Comparison of ENCODE assay signal across 2 cellular contexts in genomic region chr1:109151591-109151990, GRCh38.
A peak's percentile ranks its signal among the peaks of the same experiment; 100 is the strongest.
TF ChIP-seq lines count a peak whose summit lies in the region.

No MANE protein-coding gene starts in this region.

TF ChIP-seq in K562, 482 proteins besides CTCF, POLR2A, EP300 and RAD21:
- no peak for TF ChIP-seq ZNF445 (CRISPR knock-in tag; IDR thresholded peaks at IDR 0.05; ENCODE audit: low read depth)
- no peak for TF ChIP-seq ATF4 (CRISPR knock-in tag; IDR thresholded peaks at IDR 0.05)
- TF ChIP-seq, protein P1, sequence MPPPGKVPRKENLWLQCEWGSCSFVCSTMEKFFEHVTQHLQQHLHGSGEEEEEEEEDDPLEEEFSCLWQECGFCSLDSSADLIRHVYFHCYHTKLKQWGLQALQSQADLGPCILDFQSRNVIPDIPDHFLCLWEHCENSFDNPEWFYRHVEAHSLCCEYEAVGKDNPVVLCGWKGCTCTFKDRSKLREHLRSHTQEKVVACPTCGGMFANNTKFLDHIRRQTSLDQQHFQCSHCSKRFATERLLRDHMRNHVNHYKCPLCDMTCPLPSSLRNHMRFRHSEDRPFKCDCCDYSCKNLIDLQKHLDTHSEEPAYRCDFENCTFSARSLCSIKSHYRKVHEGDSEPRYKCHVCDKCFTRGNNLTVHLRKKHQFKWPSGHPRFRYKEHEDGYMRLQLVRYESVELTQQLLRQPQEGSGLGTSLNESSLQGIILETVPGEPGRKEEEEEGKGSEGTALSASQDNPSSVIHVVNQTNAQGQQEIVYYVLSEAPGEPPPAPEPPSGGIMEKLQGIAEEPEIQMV (tag; conservative IDR thresholded peaks at IDR 0.05; ENCODE audit: low read depth) = 0 out of 2 replicates have a peak, but pooled peaks have one; percentile 5

TF ChIP-seq in HepG2, 621 proteins besides CTCF, POLR2A, EP300 and RAD21:
- TF ChIP-seq FOXA1 (IDR thresholded peaks at IDR 0.05) = no peak
- TF ChIP-seq FOXA1 (CRISPR knock-in tag; IDR thresholded peaks at IDR 0.05) = no peak
- 0 out of 2 replicates have a peak, but pooled peaks have one; percentile 37 for TF ChIP-seq ZFP82 (CRISPR knock-in tag; IDR thresholded peaks at IDR 0.05; ENCODE audit: borderline replicate concordance)
- TF ChIP-seq REL (CRISPR knock-in tag; conservative IDR thresholded peaks at IDR 0.05) = no peak
- TF ChIP-seq ZNF770 (CRISPR knock-in tag; IDR thresholded peaks at IDR 0.05) = peak; percentile 65
- TF ChIP-seq, protein P2, sequence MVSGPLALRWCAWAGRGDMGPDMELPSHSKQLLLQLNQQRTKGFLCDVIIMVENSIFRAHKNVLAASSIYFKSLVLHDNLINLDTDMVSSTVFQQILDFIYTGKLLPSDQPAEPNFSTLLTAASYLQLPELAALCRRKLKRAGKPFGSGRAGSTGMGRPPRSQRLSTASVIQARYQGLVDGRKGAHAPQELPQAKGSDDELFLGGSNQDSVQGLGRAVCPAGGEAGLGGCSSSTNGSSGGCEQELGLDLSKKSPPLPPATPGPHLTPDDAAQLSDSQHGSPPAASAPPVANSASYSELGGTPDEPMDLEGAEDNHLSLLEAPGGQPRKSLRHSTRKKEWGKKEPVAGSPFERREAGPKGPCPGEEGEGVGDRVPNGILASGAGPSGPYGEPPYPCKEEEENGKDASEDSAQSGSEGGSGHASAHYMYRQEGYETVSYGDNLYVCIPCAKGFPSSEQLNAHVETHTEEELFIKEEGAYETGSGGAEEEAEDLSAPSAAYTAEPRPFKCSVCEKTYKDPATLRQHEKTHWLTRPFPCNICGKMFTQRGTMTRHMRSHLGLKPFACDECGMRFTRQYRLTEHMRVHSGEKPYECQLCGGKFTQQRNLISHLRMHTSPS (CRISPR knock-in tag; IDR thresholded peaks at IDR 0.05; ENCODE audit: low read depth) = no peak
- TF ChIP-seq FOXA3 (CRISPR knock-in tag; IDR thresholded peaks at IDR 0.05) = 0 out of 2 replicates have a peak, but pooled peaks have one; percentile 15
- TF ChIP-seq MLLT10 (CRISPR knock-in tag; IDR thresholded peaks at IDR 0.05) = no peak
- 0 out of 2 replicates have a peak, but pooled peaks have one; percentile 10 for TF ChIP-seq TBX2 (CRISPR knock-in tag; IDR thresholded peaks at IDR 0.05; ENCODE audit: borderline replicate concordance)
- no peak for TF ChIP-seq HNF1B (CRISPR knock-in tag; IDR thresholded peaks at IDR 0.05)
